18 cellular contexts compared by ENCODE assay signal in the genomic region with DNA sequence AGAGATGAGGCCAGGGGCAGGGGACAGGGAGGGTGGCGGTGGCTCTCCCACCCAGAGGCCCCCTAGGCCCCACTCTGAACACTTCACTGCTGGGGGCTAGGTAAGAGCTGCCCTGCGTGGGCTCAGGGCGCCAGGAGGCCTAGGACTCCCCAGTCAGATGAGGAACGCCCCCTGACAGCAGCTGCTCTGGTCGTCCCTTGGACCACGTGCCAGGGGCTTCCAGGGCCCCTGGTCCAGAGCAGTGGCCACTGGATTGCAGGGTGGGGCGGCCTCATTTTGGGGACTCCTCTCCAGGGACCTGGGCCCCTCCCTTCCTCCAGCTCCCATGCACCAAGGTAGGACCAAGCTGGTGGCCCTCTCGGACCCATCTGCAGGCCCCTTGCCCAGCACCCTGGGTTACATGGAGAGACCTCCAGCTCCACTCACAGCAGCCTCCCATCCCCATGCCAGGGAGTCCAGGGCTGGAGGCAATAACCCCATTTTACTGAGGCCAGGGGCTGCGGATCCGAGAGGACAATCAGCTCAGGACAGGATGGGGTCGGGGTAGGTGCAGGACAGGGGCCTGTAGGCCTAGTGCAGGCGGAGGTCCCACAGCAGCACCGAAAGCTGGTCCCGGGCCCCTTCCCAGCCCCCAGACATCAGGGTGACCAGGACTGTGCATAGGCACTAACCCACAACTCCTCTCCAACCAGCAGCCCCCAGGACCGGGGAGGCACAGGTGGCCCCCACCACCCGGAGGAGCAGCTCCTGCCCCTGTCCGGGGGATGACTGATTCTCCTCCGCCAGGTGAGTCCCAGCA. TPM values are rescaled to one million over a fixed set of nuclear protein-coding genes. Genes with fewer than 3 reads are reported as not detected.
DNase-seq lines count a peak whose midpoint lies in the region; ATAC-seq, FAIRE-seq and TF ChIP-seq lines count a peak whose summit lies in the region.
"Had no signal": no experiment of that assay in that cellular context is flagged by ENCODE, and none has a peak within 500 bp of the region (broad histone marks: within the 10 kb centered on the region; RNA-seq: fewer than 3 reads in every experiment).

No MANE protein-coding gene starts in this region.

- no peak for ATAC-seq in Right ventricle myocardium superior (ENCODE audit: poor library complexity)
- ATAC-seq in GM18907 (IDR thresholded peaks at IDR 0.05; ENCODE audit: unreplicated experiment) = no peak
- no peak for ATAC-seq in omental fat pad (ENCODE audit: low FRiP score)
- ATAC-seq: activated CD4-positive, CD25-positive, alpha-beta regulatory T cell treated with anti-CD3 and anti-CD28 coated beads, Interleukin-2, amount 50 U/mL, for 24 hours had no signal

- H3K9ac ChIP-seq in kidney (ENCODE audit: low read length in 2 of 2) (peak overlapping the region; percentile 48 to 67), rectal smooth muscle tissue (ENCODE audit: low read length) (no peak overlapping the region), smooth muscle cell (ENCODE audit: low read depth) (no peak overlapping the region)

- H2AFZ ChIP-seq in smooth muscle cell (ENCODE audit: low read depth) = no peak overlapping the region

- intact Hi-C loops in left ventricle myocardium inferior (cut with micrococcal nuclease) = no loop called here
- intact Hi-C loops in Right ventricle myocardium superior (cut with DNase I) = no loop called here
- intact Hi-C loops in kidney (cut with DNase I) = no loop called here

- no peak for TF ChIP-seq CTCF in left ventricle myocardium inferior (IDR thresholded peaks at IDR 0.05; ENCODE audit: borderline replicate concordance)
- no peak for TF ChIP-seq CTCF in kidney (IDR thresholded peaks at IDR 0.05; ENCODE audit: borderline replicate concordance, extremely low read depth, insufficient read depth)
- no peak for TF ChIP-seq CTCF in omental fat pad (IDR thresholded peaks at IDR 0.05)
- TF ChIP-seq CTCF in smooth muscle cell (IDR thresholded peaks at IDR 0.05; ENCODE audit: borderline replicate concordance, insufficient read depth, poor library complexity, severe bottlenecking) = no peak

- H3K79me2 ChIP-seq in smooth muscle cell (ENCODE audit: low read depth) = no peaks in the 10 kb centered on the region

- H3K36me3 ChIP-seq in left ventricle myocardium inferior (peaks cover 42% of the 10 kb centered on the region), kidney (ENCODE audit: control insufficient read depth in 1 of 2, insufficient read depth in 2 of 2, low read length in 2 of 2) (no peaks in the 10 kb centered on the region), rectal smooth muscle tissue (ENCODE audit: control insufficient read depth, insufficient read depth, low read length) (no peaks in the 10 kb centered on the region), smooth muscle cell (ENCODE audit: low read depth) (no peaks in the 10 kb centered on the region)
- H3K36me3 ChIP-seq: brain microvascular endothelial cell had no signal

- FAIRE-seq in kidney (lab: Jason Lieb, UNC) = no peak
- FAIRE-seq: GM12891 had no signal

- DNase-seq in left ventricle myocardium inferior (no peak), Right ventricle myocardium superior (no peak), kidney (no peak), activated T-cell treated with anti-CD3 and anti-CD28 coated beads for 4 hours (no peak), omental fat pad (ENCODE audit: low spot score) (no peak), smooth muscle cell (lab: John Stamatoyannopoulos, UW; ENCODE audit: unreplicated experiment) (no peak)
- DNase-seq: ACHN; activated T-cell treated with anti-CD3 and anti-CD28 coated beads, Interleukin-2, amount 50 U/mL, for 4 hours; brain microvascular endothelial cell; DMS79; H7; NCI-H526; nucleus accumbens; stimulated activated naive CD8-positive, alpha-beta T cell treated with anti-CD3 and anti-CD28 coated beads, Interleukin-15, Interleukin-2, amounts not matched to agents 100 U/mL and 50 U/mL, for 24 hours had no signal

- no peaks in the 10 kb centered on the region for H3F3A ChIP-seq in smooth muscle cell (ENCODE audit: low read depth)

- H3K4me2 ChIP-seq in smooth muscle cell = no peak overlapping the region

- H3K27ac ChIP-seq in left ventricle myocardium inferior (replicated peaks) (peak overlapping the region; percentile 92), kidney (ENCODE audit: low read depth in 2 of 2, low read length in 2 of 2) (peak overlapping the region; percentile 78 to 88), rectal smooth muscle tissue (ENCODE audit: low read depth, low read length) (no peak overlapping the region), smooth muscle cell (ENCODE audit: low read depth) (no peak overlapping the region)
- H3K27ac ChIP-seq: brain microvascular endothelial cell had no signal

- H3K27me3 ChIP-seq in left ventricle myocardium inferior (ENCODE audit: low read depth) (peaks cover 12% of the 10 kb centered on the region), rectal smooth muscle tissue (ENCODE audit: control insufficient read depth, insufficient read depth, low read length) (peaks cover 27% of the 10 kb centered on the region), smooth muscle cell (ENCODE audit: low read depth) (no peaks in the 10 kb centered on the region)
- H3K27me3 ChIP-seq: brain microvascular endothelial cell had no signal

- H3K9me3 ChIP-seq in left ventricle myocardium inferior (replicated peaks) (no peaks in the 10 kb centered on the region), kidney (ENCODE audit: control insufficient read depth in 1 of 2, low read length in 2 of 2) (no peaks in the 10 kb centered on the region), smooth muscle cell (replicated peaks; ENCODE audit: low read depth) (no peaks in the 10 kb centered on the region)

- H3K4me1 ChIP-seq in left ventricle myocardium inferior (peaks cover 45% of the 10 kb centered on the region), kidney (ENCODE audit: control insufficient read depth in 1 of 2, insufficient read depth in 1 of 2, low read depth in 1 of 2, low read length in 2 of 2) (no peaks in the 10 kb centered on the region), rectal smooth muscle tissue (ENCODE audit: control insufficient read depth, insufficient read depth, low read length) (peaks cover 2% of the 10 kb centered on the region), smooth muscle cell (ENCODE audit: low read depth) (no peaks in the 10 kb centered on the region)

- WGBS in smooth muscle cell (ENCODE audit: low lambda C conversion rate) = 96% methylated on average over 18 of the region's 18 CpGs

- no peaks in the 10 kb centered on the region for H4K20me1 ChIP-seq in smooth muscle cell (ENCODE audit: low read depth)

- H3K4me3 ChIP-seq in left ventricle myocardium inferior = peak overlapping the region; percentile 81
- H3K4me3 ChIP-seq in kidney (ENCODE audit: low read length in 2 of 2) = peak overlapping the region; percentile 54 to 55
- H3K4me3 ChIP-seq in rectal smooth muscle tissue (ENCODE audit: low read length) = peak overlapping the region; percentile 22
- H3K4me3 ChIP-seq in smooth muscle cell = no peak overlapping the region

RNA-seq across cellular contexts. Expression of gene EGFL7, which starts 1.5 kb away (rescaled TPM):
- total RNA-seq in left ventricle myocardium inferior (81.5 TPM), Right ventricle myocardium superior (61.5 TPM), kidney (140 TPM), omental fat pad (100 to 1,000 TPM in 3 of 4 donors, 10 to 100 TPM in 1; 50.6 to 274 (median 145) TPM), smooth muscle cell (60.3 and 61.8 TPM in 2 replicates)
- polyA plus RNA-seq in kidney (ENCODE audit: insufficient read depth, low read depth, low replicate concordance) (137 TPM), smooth muscle cell (196 and 239 TPM in 2 replicates)

RNA-seq across cellular contexts. Expression of gene AGPAT2, which starts 23.1 kb away (rescaled TPM):
- total RNA-seq in left ventricle myocardium inferior = 48.8 TPM
- total RNA-seq in Right ventricle myocardium superior = 48.6 TPM
- 83.6 TPM for total RNA-seq in kidney
- polyA plus RNA-seq in kidney (ENCODE audit: insufficient read depth, low read depth, low replicate concordance) = 73.4 TPM
- 100 to 1,000 TPM; 391 to 854 (median 473) TPM for total RNA-seq in omental fat pad
- total RNA-seq in smooth muscle cell = 42.9 and 48.6 TPM in 2 replicates
- polyA plus RNA-seq in smooth muscle cell = 105 and 122 TPM in 2 replicates

RNA-seq across cellular contexts. Expression of gene DIPK1B, which starts 48.2 kb away (rescaled TPM):
- total RNA-seq in left ventricle myocardium inferior (21.4 TPM), Right ventricle myocardium superior (15.1 TPM), kidney (7.5 TPM), omental fat pad (10 to 100 TPM in 1 of 4 donors, 1 to 10 TPM in 3; 4.4 to 12.8 (median 7.5) TPM), smooth muscle cell (14.6 and 25.5 TPM in 2 replicates)
- polyA plus RNA-seq in kidney (ENCODE audit: insufficient read depth, low read depth, low replicate concordance) (22.6 TPM), smooth muscle cell (57.8 and 58.5 TPM in 2 replicates)

Comparison
In these comparisons a context has a peak if more than half of its experiments do, and no peak if none do; other contexts are left out.
1. H3K27ac ChIP-seq: peak in left ventricle myocardium inferior (single experiment) and kidney (2 of 2); none in rectal smooth muscle tissue (single experiment) and smooth muscle cell (single experiment).
2. H3K9ac ChIP-seq: peak in kidney (2 of 2); none in rectal smooth muscle tissue (single experiment) and smooth muscle cell (single experiment).